Comparison of ENCODE assay signal across 7 cellular contexts in the genomic region with DNA sequence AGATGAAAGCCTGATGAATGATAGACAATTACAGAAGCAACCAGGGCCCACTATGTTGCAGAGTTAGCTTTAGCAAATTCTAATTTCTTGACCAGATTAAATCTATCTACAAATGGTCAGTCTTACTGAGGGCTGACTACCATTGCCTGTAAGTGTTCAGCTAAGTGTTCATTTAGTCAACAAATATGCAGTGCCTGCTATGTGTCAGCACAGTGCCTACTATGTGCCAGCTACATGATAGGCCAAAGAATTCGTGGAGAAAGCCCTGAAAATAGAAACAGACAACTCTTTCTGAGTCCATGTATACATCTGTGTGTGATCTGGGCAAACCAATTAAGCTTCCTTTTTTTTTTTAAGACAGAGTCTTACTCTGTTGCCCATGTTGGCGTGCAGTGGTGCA.
"Had no signal": no experiment of that assay in that cellular context is flagged by ENCODE, and none has a peak within 500 bp of the region (broad histone marks: within the 10 kb centered on the region; RNA-seq: fewer than 3 reads in every experiment).

No MANE protein-coding gene starts in this region.

- H3K36me3 Mint-ChIP-seq: IgD-negative memory B cell had no signal

- ATAC-seq: HepG2 had no signal

- DNase-seq: GOT3, H9, HCEC 1CT, KG1 had no signal

- FAIRE-seq: H54, HepG2 had no signal

- H3K27me3 Mint-ChIP-seq: IgD-negative memory B cell had no signal

- H3K27ac Mint-ChIP-seq: IgD-negative memory B cell had no signal

- H3K4me3 Mint-ChIP-seq: H9, IgD-negative memory B cell had no signal

- H3K9me3 Mint-ChIP-seq: H9 had no signal
